In genomic region chr3:120417272-120417911, GRCh38 we compare ENCODE assay signal across 8 cellular contexts. TPM values are rescaled to one million over a fixed set of nuclear protein-coding genes. Genes with fewer than 3 reads are reported as not detected.
A peak's percentile ranks its signal among the peaks of the same experiment; 100 is the strongest.
DNase-seq lines count a peak whose midpoint lies in the region; TF ChIP-seq lines count a peak whose summit lies in the region.

No MANE protein-coding gene starts in this region.

- DNase-seq in H9 (peak; percentile 97), SHP77 treated with DMSO at 0.1 percent for 48 hours (lab: John Stamatoyannopoulos, UW) (peak; percentile 93), foreskin melanocyte (peak; percentile 98), substantia nigra (lab: John Stamatoyannopoulos, UW) (peak in 48 of 49 donors; percentile 19 to 95 (median 88))
- peak; percentile 44 to 70 (median 49) for DNase-seq in activated naive CD4-positive, alpha-beta T cell (lab: John Stamatoyannopoulos, UW)

- H2BK5ac ChIP-seq in H9 (ENCODE audit: insufficient read length, low read length), result no peak overlapping the region

- H3K4me2 ChIP-seq in H9 (ENCODE audit: insufficient read depth, insufficient read length, low read length) (no peak overlapping the region), Loucy (ENCODE audit: low read depth, low read length, poor library complexity, severe bottlenecking) (peak overlapping the region; percentile 76)

- no peak overlapping the region for H2BK12ac ChIP-seq in H9 (ENCODE audit: insufficient read length, low read depth, low read length)

- H3K9me2 ChIP-seq in Loucy (replicated peaks; ENCODE audit: low read depth, low read length), result no peaks in the 10 kb centered on the region

- no peak overlapping the region for H2BK20ac ChIP-seq in H9 (ENCODE audit: low read depth, low read length, poor library complexity, severe bottlenecking)

- H3K9me3 Mint-ChIP-seq in H9, result peaks cover 0 to 5% of the 10 kb centered on the region in 2 experiments; a peak in 3 of 5 replicates

- H2BK120ac ChIP-seq in H9 (ENCODE audit: low read depth, low read length, poor library complexity, severe bottlenecking), result no peak overlapping the region

- H4K91ac ChIP-seq in H9 (ENCODE audit: insufficient read length, low read depth, low read length), result no peak overlapping the region

- H3K4me1 Mint-ChIP-seq in H9, result peaks cover 37 to 40% of the 10 kb centered on the region in 2 experiments

- H3K23me2 ChIP-seq in H9 (ENCODE audit: insufficient read length, low read depth, low read length, poor library complexity, severe bottlenecking), result no peaks in the 10 kb centered on the region

- H3K9me3 ChIP-seq in ES-I3 (ENCODE audit: control insufficient read depth, insufficient read depth, low read length) (no peaks in the 10 kb centered on the region), H9 (ENCODE audit: control insufficient read depth, low read depth, low read length) (no peaks in the 10 kb centered on the region), Loucy (ENCODE audit: insufficient read depth, low read depth, low read length) (no peaks in the 10 kb centered on the region), neutrophil (no peaks in the 10 kb centered on the region)

- H3K18ac ChIP-seq in H9 (ENCODE audit: insufficient read length, low read depth, low read length), result peak overlapping the region; percentile 3

- H3K79me2 ChIP-seq in H9 (ENCODE audit: insufficient read depth, low read length) (no peaks in the 10 kb centered on the region; the same call in 1 of the 2 replicates), Loucy (ENCODE audit: insufficient read depth, low read length) (no peaks in the 10 kb centered on the region)

- H3K23ac ChIP-seq in H9 (ENCODE audit: insufficient read length, low read depth, low read length), result no peak overlapping the region

- H3K36me3 ChIP-seq in ES-I3 (ENCODE audit: insufficient read depth, low read length) (peaks cover 13% of the 10 kb centered on the region), Loucy (ENCODE audit: insufficient read depth, low read length) (no peaks in the 10 kb centered on the region), neutrophil (no peaks in the 10 kb centered on the region)

- H3K4me3 Mint-ChIP-seq in H9, result peak overlapping the region; percentile 18 to 22; a peak in 3 of 5 replicates

- H4K8ac ChIP-seq in H9 (replicated peaks; ENCODE audit: insufficient read length, low read depth, low read length), result no peak overlapping the region

- peak overlapping the region; percentile 24 for H3K27ac ChIP-seq in H9 (ENCODE audit: insufficient read length, low read depth, low read length)
- H3K27ac ChIP-seq in neutrophil, result peak overlapping the region; percentile 42
- peak overlapping the region; percentile 66 for H3K27ac ChIP-seq in substantia nigra (ENCODE audit: low read depth, low read length, poor library complexity, severe bottlenecking)

- no peak overlapping the region for H3K4ac ChIP-seq in H9 (ENCODE audit: low read depth, low read length)

- H3K9ac ChIP-seq in ES-I3 (ENCODE audit: low read depth, low read length), result peak overlapping the region; percentile 20; the same call in 1 of the 2 replicates
- no peak overlapping the region for H3K9ac ChIP-seq in H9 (ENCODE audit: extremely low read depth, insufficient read length, low read length)
- peak overlapping the region; percentile 67 for H3K9ac ChIP-seq in Loucy (ENCODE audit: low read depth, low read length, poor library complexity, severe bottlenecking)

- no peak overlapping the region for H3K56ac ChIP-seq in H9 (ENCODE audit: insufficient read length, low read depth, low read length)

- TF ChIP-seq CTCF in H9 (conservative IDR thresholded peaks at IDR 0.05) (peak; percentile 92), Loucy (conservative IDR thresholded peaks at IDR 0.05; ENCODE audit: low read length) (peak; percentile 91), neutrophil (IDR thresholded peaks at IDR 0.05) (peak; percentile 78)

- no peaks in the 10 kb centered on the region for H3K27me3 Mint-ChIP-seq in H9 (ENCODE audit: low read depth)

- peaks cover 21 to 36% (median 35%) of the 10 kb centered on the region in 3 experiments for H3K36me3 Mint-ChIP-seq in H9 (ENCODE audit: insufficient read depth in 1 of 3, low read depth in 3 of 3)

- H3K79me1 ChIP-seq in H9 (ENCODE audit: insufficient read depth, low read depth, low read length, poor library complexity, severe bottlenecking), result no peaks in the 10 kb centered on the region

- no peak overlapping the region for H3T11ph ChIP-seq in H9 (ENCODE audit: low read length)

- no peak overlapping the region for H4K5ac ChIP-seq in H9 (ENCODE audit: insufficient read length, low read depth, low read length)

- no peak overlapping the region for H2BK15ac ChIP-seq in H9 (ENCODE audit: low read depth, low read length)

- H3F3A ChIP-seq in Loucy (ENCODE audit: low read depth), result no peaks in the 10 kb centered on the region

- no peak overlapping the region for H2AK5ac ChIP-seq in H9 (ENCODE audit: insufficient read length, low read length)

- H3K27me3 ChIP-seq in H9 (ENCODE audit: insufficient read depth, low read length) (no peaks in the 10 kb centered on the region), Loucy (ENCODE audit: insufficient read depth, low read length, poor library complexity, severe bottlenecking) (no peaks in the 10 kb centered on the region), neutrophil (no peaks in the 10 kb centered on the region)

- H3K4me3 ChIP-seq in Loucy (ENCODE audit: low read length, poor library complexity, severe bottlenecking) (peak overlapping the region; percentile 69), neutrophil (ENCODE audit: low read depth in 1 of 2, low read length in 1 of 2) (peak overlapping the region in 1 of 2 experiments; percentile 37)

- no peaks in the 10 kb centered on the region for H4K20me1 ChIP-seq in H9 (ENCODE audit: control insufficient read depth, insufficient read depth, insufficient read length)
- no peaks in the 10 kb centered on the region for H4K20me1 ChIP-seq in Loucy (ENCODE audit: insufficient read depth, low read length, poor library complexity, severe bottlenecking)

- no CpG with 5 or more reads among the region's 9 CpGs for WGBS in H9 (ENCODE audit: extremely low coverage, insufficient read length, low lambda C conversion rate)

- H3K27ac Mint-ChIP-seq in H9, result peak overlapping the region; percentile 92 to 95 (median 94)

- H3K14ac ChIP-seq in H9 (ENCODE audit: insufficient read depth, low read length), result no peak overlapping the region

- H3K4me1 ChIP-seq in ES-I3 (ENCODE audit: insufficient read depth, low read length) (peaks cover 9% of the 10 kb centered on the region; the same call in 1 of the 2 replicates), H9 (ENCODE audit: insufficient read depth, low read length) (peaks cover 6% of the 10 kb centered on the region; the same call in 1 of the 2 replicates), Loucy (ENCODE audit: insufficient read depth, low read length, poor library complexity, severe bottlenecking) (peaks cover 12% of the 10 kb centered on the region), neutrophil (ENCODE audit: control insufficient read depth in 1 of 2, insufficient read depth in 1 of 2, low read depth in 1 of 2, low read length in 1 of 2) (peaks cover 12 to 18% of the 10 kb centered on the region in 2 experiments)

- H2AFZ ChIP-seq in H9 (ENCODE audit: low read length), result no peak overlapping the region
- H2AFZ ChIP-seq in Loucy (ENCODE audit: low read length), result peak overlapping the region; percentile 97

RNA-seq across cellular contexts. Expression of gene FSTL1, which starts 33.4 kb away (rescaled TPM):
- 305 and 326 TPM in 2 replicates for total RNA-seq in H9 (2021)
